In the genomic region with DNA sequence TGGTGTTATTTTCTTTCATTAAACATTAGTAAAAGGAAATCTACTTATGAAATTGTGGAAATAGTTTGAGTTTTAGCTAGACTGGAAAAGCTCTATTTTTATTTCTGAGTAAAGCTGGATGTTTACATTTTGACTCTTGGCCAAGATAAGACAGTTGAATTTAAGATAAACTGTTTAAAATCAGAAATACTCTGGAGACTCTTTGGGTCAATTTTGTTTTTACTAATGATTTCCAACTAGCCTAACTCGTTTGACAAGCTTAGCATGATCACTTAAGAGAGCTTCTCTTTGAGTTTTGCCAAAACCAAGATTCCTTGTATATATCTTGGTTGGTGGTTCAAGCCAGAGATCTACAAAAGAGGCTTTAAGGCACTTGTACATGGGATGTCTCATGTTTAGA, we compare ENCODE assay signal across 19 cellular contexts.
DNase-seq lines count a peak whose midpoint lies in the region; ATAC-seq and TF ChIP-seq lines count a peak whose summit lies in the region.
"Had no signal": no experiment of that assay in that cellular context is flagged by ENCODE, and none has a peak within 500 bp of the region (broad histone marks: within the 10 kb centered on the region; RNA-seq: fewer than 3 reads in every experiment).

No MANE protein-coding gene starts in this region.

- H4K20me1 ChIP-seq in IMR-90 (ENCODE audit: insufficient read depth, low read length) = no peaks in the 10 kb centered on the region
- H4K20me1 ChIP-seq in hepatocyte (ENCODE audit: insufficient read depth, poor library complexity, severe bottlenecking) = no peaks in the 10 kb centered on the region

- peak overlapping the region; percentile 44 for H3K18ac ChIP-seq in IMR-90 (ENCODE audit: low read depth, low read length)

- TF ChIP-seq RAD21 in IMR-90 (IDR thresholded peaks at IDR 0.05; ENCODE audit: low read length) = no peak

- H3K14ac ChIP-seq in IMR-90 (replicated peaks; ENCODE audit: low read depth, low read length) = no peak overlapping the region

- in situ Hi-C loops in IMR-90 (cut with MboI; ENCODE audit: low sequenced_read_pairs) = no loop called here

- no peaks in the 10 kb centered on the region for H3K27me3 ChIP-seq in IMR-90 (ENCODE audit: control insufficient read depth, insufficient read depth, low read length)
- no peaks in the 10 kb centered on the region for H3K27me3 ChIP-seq in hepatocyte
- H3K27me3 ChIP-seq: BE2C had no signal

- no peaks in the 10 kb centered on the region for H3K9me2 ChIP-seq in hepatocyte (replicated peaks; ENCODE audit: insufficient read depth)

- H3K4me1 ChIP-seq in IMR-90 (ENCODE audit: control insufficient read depth, insufficient read depth, low read length) (peaks cover 9% of the 10 kb centered on the region), hepatocyte (ENCODE audit: insufficient read depth) (no peaks in the 10 kb centered on the region)
- H3K4me1 ChIP-seq: BE2C, HAP-1 had no signal

- peak; percentile 93 for ATAC-seq in IMR-90 (ENCODE audit: low read depth)
- ATAC-seq in GM21723 (IDR thresholded peaks at IDR 0.05; ENCODE audit: unreplicated experiment) = no peak
- no peak for ATAC-seq in GM21515 (IDR thresholded peaks at IDR 0.05; ENCODE audit: unreplicated experiment)
- ATAC-seq: K562 had no signal

- CTCF ChIA-PET in IMR-90 (lab: Yijun Ruan, JAX) = interaction anchor here (1.4 kb wide), 2 partner anchors 9 to 232 kb away, joined by 3 to 4 read pairs; no protein-coding TSS in a partner anchor

- H2BK20ac ChIP-seq in IMR-90 (ENCODE audit: low read depth, low read length) = peak overlapping the region; percentile 85

- peak overlapping the region; percentile 37 for H4K91ac ChIP-seq in IMR-90 (ENCODE audit: insufficient read depth, low read depth, low read length)

- H3K9me3 ChIP-seq in IMR-90 (ENCODE audit: control insufficient read depth, insufficient read depth, low read length) = peaks cover 21% of the 10 kb centered on the region; the same call in 1 of the 2 replicates
- H3K9me3 ChIP-seq in hepatocyte (ENCODE audit: low read depth) = no peaks in the 10 kb centered on the region
- H3K9me3 ChIP-seq: BE2C had no signal

- H3K9ac ChIP-seq in IMR-90 (ENCODE audit: low read depth, low read length) = no peak overlapping the region

- no TSS peak for BruUV-seq in IMR-90 (replicated peaks; lab: Mats Ljungman, UMichigan)

- H3K4me2 ChIP-seq in IMR-90 (ENCODE audit: low read depth, low read length) = peak overlapping the region; percentile 7; the same call in 1 of the 2 replicates
- no peak overlapping the region for H3K4me2 ChIP-seq in hepatocyte

- POLR2A ChIA-PET in IMR-90 (lab: Charles Lee; ENCODE audit: unreplicated experiment) = no interaction called here

- H3K27ac ChIP-seq in IMR-90 (ENCODE audit: insufficient read depth, low read length) (peak overlapping the region; percentile 97; the same call in 1 of the 2 replicates), hepatocyte (no peak overlapping the region)
- H3K27ac ChIP-seq: HL-60 had no signal

- no peaks in the 10 kb centered on the region for H3K79me2 ChIP-seq in hepatocyte

- peak overlapping the region; percentile 80; the same call in 1 of the 2 replicates for H2BK120ac ChIP-seq in IMR-90 (ENCODE audit: low read depth, low read length)

- no CpG with 5 or more reads among the region's 1 CpG for WGBS in IMR-90 (ENCODE audit: extremely low coverage in 2 of 2, insufficient read length in 1 of 2), 2 experiments
- WGBS in hepatocyte (ENCODE audit: low lambda C conversion rate, missing lambda C conversion rate) = 26% methylated on average over 1 of the region's 1 CpG

- no peak overlapping the region; the same call in 1 of the 2 replicates for H4K5ac ChIP-seq in IMR-90 (ENCODE audit: low read depth, low read length)

- no peak for TF ChIP-seq CTCF in IMR-90 (conservative IDR thresholded peaks at IDR 0.05; ENCODE audit: low read depth, low read length)
- no peak for TF ChIP-seq CTCF in hepatocyte (IDR thresholded peaks at IDR 0.05; ENCODE audit: poor library complexity)

- no peak overlapping the region for H3K4me3 ChIP-seq in IMR-90 (ENCODE audit: insufficient read depth, low read depth, low read length)
- H3K4me3 ChIP-seq in hepatocyte = no peak overlapping the region
- H3K4me3 ChIP-seq: HAP-1, K562 had no signal

- H2BK5ac ChIP-seq in IMR-90 (ENCODE audit: low read depth, low read length, poor library complexity, severe bottlenecking) = peak overlapping the region; percentile 89

- dilution Hi-C loops in IMR-90 (cut with HindIII; ENCODE audit: low sequenced_read_pairs, unreplicated experiment) = no loop called here

- no peaks in the 10 kb centered on the region for H3K36me3 ChIP-seq in IMR-90 (ENCODE audit: control insufficient read depth, insufficient read depth, low read length)
- no peaks in the 10 kb centered on the region for H3K36me3 ChIP-seq in hepatocyte (replicated peaks; ENCODE audit: insufficient read depth, low read depth)
- H3K36me3 ChIP-seq: BE2C, HAP-1 had no signal

- intact Hi-C loops in IMR-90 (cut with micrococcal nuclease) = no loop called here

- peak overlapping the region; percentile 49; the same call in 1 of the 3 replicates for H2BK15ac ChIP-seq in IMR-90 (ENCODE audit: low read depth, low read length)

- H3K4ac ChIP-seq in IMR-90 (ENCODE audit: low read depth, low read length) = peak overlapping the region; percentile 6; the same call in 1 of the 2 replicates

- H4K8ac ChIP-seq in IMR-90 (ENCODE audit: low read depth in 2 of 2, low read length in 2 of 2) = no peak overlapping the region

- H2AK9ac ChIP-seq in IMR-90 (replicated peaks; ENCODE audit: low read depth, low read length, poor library complexity) = no peak overlapping the region

- peak overlapping the region; percentile 26; the same call in 1 of the 2 replicates for H3K23ac ChIP-seq in IMR-90 (ENCODE audit: low read depth, low read length)

- H2AFZ ChIP-seq in IMR-90 (replicated peaks; ENCODE audit: low read length, poor library complexity) (no peak overlapping the region), hepatocyte (no peak overlapping the region)

- DNase-seq in IMR-90 = peak; percentile 74
- DNase-seq in fibroblast of peridontal ligament (ENCODE audit: extremely low read depth) = peak; percentile 91
- DNase-seq in hepatocyte (ENCODE audit: low spot score) = peak; percentile 11
- no peak for DNase-seq in activated CD4-positive, alpha-beta T cell treated with anti-CD3 and anti-CD28 coated beads for 1 hour
- DNase-seq in GM03348 (ENCODE audit: low spot score) = no peak
- DNase-seq: BE2C; C1 segment of cervical spinal cord; CD4-positive, CD25-positive, alpha-beta regulatory T cell; CD8-positive, alpha-beta memory T cell; COR-L47; DMS 273 treated with DMSO at 0.1 percent for 48 hours; DMS53; DND-41; EL had no signal

- H3K56ac ChIP-seq in IMR-90 (ENCODE audit: extremely low read depth, insufficient read depth, low read length) = peak overlapping the region; percentile 24; the same call in 1 of the 2 replicates

- no peak overlapping the region for H2AK5ac ChIP-seq in IMR-90 (ENCODE audit: low read depth, low read length)

- H3K9me1 ChIP-seq in IMR-90 (ENCODE audit: insufficient read depth, low read length) = no peaks in the 10 kb centered on the region

- TF ChIP-seq POLR2A in IMR-90 (IDR thresholded peaks at IDR 0.05; ENCODE audit: low read depth, low read length) = no peak

- H3K79me1 ChIP-seq in IMR-90 (ENCODE audit: low read depth in 1 of 2, low read length in 2 of 2) = no peaks in the 10 kb centered on the region

TF ChIP-seq in IMR-90, 13 proteins besides CTCF, POLR2A, EP300 and RAD21:
- no peak for TF ChIP-seq NFE2L2 (IDR thresholded peaks at IDR 0.05; ENCODE audit: low read depth, low read length)
- no peak for TF ChIP-seq FOS (IDR thresholded peaks at IDR 0.05; ENCODE audit: low read depth, low read length)
- TF ChIP-seq SMC3 (IDR thresholded peaks at IDR 0.05; ENCODE audit: low read depth, low read length) = no peak
- TF ChIP-seq ELK1 (IDR thresholded peaks at IDR 0.05; ENCODE audit: borderline replicate concordance, low read depth, low read length) = no peak
- TF ChIP-seq MXI1 (IDR thresholded peaks at IDR 0.05; ENCODE audit: borderline replicate concordance, low read depth, low read length) = no peak
- TF ChIP-seq BHLHE40 (IDR thresholded peaks at IDR 0.05; ENCODE audit: low read depth, low read length) = no peak
- TF ChIP-seq, protein P1, sequence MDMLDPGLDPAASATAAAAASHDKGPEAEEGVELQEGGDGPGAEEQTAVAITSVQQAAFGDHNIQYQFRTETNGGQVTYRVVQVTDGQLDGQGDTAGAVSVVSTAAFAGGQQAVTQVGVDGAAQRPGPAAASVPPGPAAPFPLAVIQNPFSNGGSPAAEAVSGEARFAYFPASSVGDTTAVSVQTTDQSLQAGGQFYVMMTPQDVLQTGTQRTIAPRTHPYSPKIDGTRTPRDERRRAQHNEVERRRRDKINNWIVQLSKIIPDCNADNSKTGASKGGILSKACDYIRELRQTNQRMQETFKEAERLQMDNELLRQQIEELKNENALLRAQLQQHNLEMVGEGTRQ (IDR thresholded peaks at IDR 0.05; ENCODE audit: low read depth, low read length) = no peak
- no peak for TF ChIP-seq CHD1 (IDR thresholded peaks at IDR 0.05; ENCODE audit: low read depth, low read length)
- no peak for TF ChIP-seq MAZ (IDR thresholded peaks at IDR 0.05; ENCODE audit: borderline replicate concordance, low read depth, low read length)
- no peak for TF ChIP-seq CEBPB (IDR thresholded peaks at IDR 0.05; ENCODE audit: low read depth, low read length)
- no peak for TF ChIP-seq MAFK (IDR thresholded peaks at IDR 0.05; ENCODE audit: low read depth, low read length)
- no peak for TF ChIP-seq RCOR1 (IDR thresholded peaks at IDR 0.05; ENCODE audit: insufficient replicate concordance, low read length)
- TF ChIP-seq RFX5 (IDR thresholded peaks at IDR 0.05; ENCODE audit: low read depth, low read length) = no peak

Comparison
In these comparisons a context has a peak if more than half of its experiments do, and no peak if none do; other contexts are left out.
1. DNase-seq: peak in IMR-90 (single experiment), fibroblast of peridontal ligament (single experiment) and hepatocyte (single experiment); none in activated CD4-positive, alpha-beta T cell treated with anti-CD3 and anti-CD28 coated beads for 1 hour (single experiment) and GM03348 (single experiment).